In the genomic region with DNA sequence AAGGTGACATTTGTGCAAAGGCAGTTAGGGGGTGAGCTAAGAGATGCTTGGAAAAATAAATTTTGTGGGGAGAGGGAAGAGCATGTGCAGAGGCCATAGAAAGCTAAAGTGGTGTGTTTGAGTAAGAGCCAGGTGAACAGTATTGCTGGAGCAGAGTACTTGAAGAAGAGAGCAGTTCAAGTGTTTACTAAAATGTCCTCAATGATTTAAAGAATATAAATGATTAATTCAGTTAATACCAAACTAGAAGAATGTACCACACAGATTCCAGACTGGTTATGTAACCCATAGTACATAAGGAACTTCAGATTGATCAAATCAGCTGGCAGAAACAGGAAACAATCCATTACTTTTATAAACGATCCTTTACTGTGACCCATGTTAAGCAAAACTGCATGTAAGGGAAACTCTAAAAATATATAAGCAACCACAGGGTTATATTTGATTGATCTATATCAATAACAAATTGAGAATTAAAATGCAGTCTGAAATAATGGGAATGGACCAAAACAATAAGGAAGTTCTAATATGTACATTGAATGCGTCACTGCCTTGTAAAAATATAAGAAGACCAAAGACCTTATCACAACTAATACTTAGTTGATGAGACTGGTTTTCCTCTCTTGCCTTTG, we compare ENCODE assay signal across 22 cellular contexts.
DNase-seq lines count a peak whose midpoint lies in the region; ATAC-seq, FAIRE-seq and TF ChIP-seq lines count a peak whose summit lies in the region.
"Had no signal": no experiment of that assay in that cellular context is flagged by ENCODE, and none has a peak within 500 bp of the region (broad histone marks: within the 10 kb centered on the region; RNA-seq: fewer than 3 reads in every experiment).

No MANE protein-coding gene starts in this region.

- 15% methylated on average over 2 of the region's 2 CpGs for WGBS in right lobe of liver (ENCODE audit: insufficient coverage, low coverage, low lambda C conversion rate, missing lambda C conversion rate)

- 0 out of 2 replicates have a peak overlapping the region, but pooled peaks have one; percentile 9 for H3K27ac ChIP-seq in Karpas-422 (ENCODE audit: low read length)
- H3K27ac ChIP-seq in right lobe of liver: peak overlapping the region in 1 of 3 donors; percentile 24

- H3K79me2 ChIP-seq in Karpas-422 (ENCODE audit: low read length): peaks cover 78% of the 10 kb centered on the region

- H3K4me3 Mint-ChIP-seq in T-cell: no peak overlapping the region
- H3K4me3 Mint-ChIP-seq: activated naive CD4-positive, alpha-beta T cell treated with anti-CD3 and anti-CD28 coated beads, Interleukin-2, amount 50 U/mL, for 24 hours; activated T-cell treated with anti-CD3 and anti-CD28 coated beads, Interleukin-2, amount 50 U/mL, for 4 hours; CD8-positive, alpha-beta T cell had no signal

- no peak for TF ChIP-seq POLR2A in right lobe of liver (IDR thresholded peaks at IDR 0.05)
- TF ChIP-seq POLR2A in GM12892 (IDR thresholded peaks at IDR 0.05; ENCODE audit: low read depth, low read length): no peak

- POLR2A ChIA-PET in T-cell (lab: Charles Lee): no interaction called here

- TF ChIP-seq CTCF in AG10803 (conservative IDR thresholded peaks at IDR 0.05; ENCODE audit: low read length): no peak
- no peak for TF ChIP-seq CTCF in choroid plexus epithelial cell (conservative IDR thresholded peaks at IDR 0.05; ENCODE audit: low read depth, low read length)
- TF ChIP-seq CTCF in right lobe of liver (IDR thresholded peaks at IDR 0.05): no peak

- peak; percentile 5 for DNase-seq in AG10803 (ENCODE audit: low read depth)
- DNase-seq in Karpas-422: no peak
- DNase-seq in choroid plexus epithelial cell (ENCODE audit: low read depth): peak; percentile 23
- no peak for DNase-seq in right lobe of liver
- DNase-seq in NCI-H446 (lab: John Stamatoyannopoulos, UW): no peak
- no peak for DNase-seq in LoVo (ENCODE audit: low spot score)
- DNase-seq in T-cell: no peak
- DNase-seq in GM12892 (ENCODE audit: insufficient read length): no peak
- DNase-seq: activated CD4-positive, alpha-beta T cell treated with anti-CD3 and anti-CD28 coated beads, Interleukin-2, amount 50 U/mL, for 48 hours; activated T-cell treated with anti-CD3 and anti-CD28 coated beads, Interleukin-2, amount 50 U/mL, for 4 hours; CD8-positive, alpha-beta T cell; head of caudate nucleus; mucosa of descending colon; NCI-H146; NCI-H524 treated with DMSO at 0.1 percent for 48 hours; occipital lobe; stimulated activated CD4-positive, alpha-beta T cell treated with anti-CD3 and anti-CD28 coated beads, Interleukin-2, amount 100 ng/mL, for 48 hours; substantia nigra had no signal

- no peaks in the 10 kb centered on the region for H3K27me3 ChIP-seq in Karpas-422 (ENCODE audit: low read length)
- H3K27me3 ChIP-seq in right lobe of liver: no peaks in the 10 kb centered on the region

- H3K4me1 Mint-ChIP-seq in T-cell: no peaks in the 10 kb centered on the region
- H3K4me1 Mint-ChIP-seq: activated naive CD4-positive, alpha-beta T cell treated with anti-CD3 and anti-CD28 coated beads, Interleukin-2, amount 50 U/mL, for 24 hours had no signal

- ATAC-seq in right lobe of liver (peak; percentile 47 to 87 (median 54)), T-cell (replicated peaks in 1 of 4) (no peak)
- ATAC-seq: activated T-cell treated with anti-CD3 and anti-CD28 coated beads, Interleukin-2, amount 50 U/mL, for 4 hours; CD8-positive, alpha-beta T cell; HCT116; mucosa of descending colon; Panc1 had no signal

- H3K36me3 ChIP-seq in Karpas-422 (ENCODE audit: insufficient read depth, low read length): no peaks in the 10 kb centered on the region
- H3K36me3 ChIP-seq in right lobe of liver: no peaks in the 10 kb centered on the region

- H3K36me3 Mint-ChIP-seq in T-cell: peaks cover 42% of the 10 kb centered on the region

- H3K4me1 ChIP-seq in Karpas-422 (ENCODE audit: low read length): peaks cover 32% of the 10 kb centered on the region
- peaks cover 0 to 9% (median 4%) of the 10 kb centered on the region in 4 donors for H3K4me1 ChIP-seq in right lobe of liver

- CTCF ChIA-PET in T-cell (lab: Charles Lee): no interaction called here

- no peaks in the 10 kb centered on the region for H3K9me2 ChIP-seq in Karpas-422 (replicated peaks; ENCODE audit: insufficient read depth, low read length)

- intact Hi-C loops in right lobe of liver (cut with DNase I): no loop called here

- H3K27ac Mint-ChIP-seq in T-cell: no peak overlapping the region
- H3K27ac Mint-ChIP-seq: activated naive CD4-positive, alpha-beta T cell treated with anti-CD3 and anti-CD28 coated beads, Interleukin-2, amount 50 U/mL, for 24 hours; CD8-positive, alpha-beta T cell had no signal

- no peaks in the 10 kb centered on the region for H3K9me3 ChIP-seq in Karpas-422 (ENCODE audit: low read length)
- H3K9me3 ChIP-seq in right lobe of liver: no peaks in the 10 kb centered on the region
- H3K9me3 ChIP-seq: mucosa of descending colon had no signal

- no peaks in the 10 kb centered on the region for H3K9me3 Mint-ChIP-seq in T-cell
- H3K9me3 Mint-ChIP-seq: activated T-cell treated with anti-CD3 and anti-CD28 coated beads, Interleukin-2, amount 50 U/mL, for 4 hours; CD8-positive, alpha-beta T cell had no signal

- H3K9ac ChIP-seq in Karpas-422 (ENCODE audit: low read length): no peak overlapping the region

- no peak overlapping the region for H2AFZ ChIP-seq in Karpas-422 (ENCODE audit: low read length)

- no peak for FAIRE-seq in GM12892 (lab: Jason Lieb, UNC)
- FAIRE-seq: islet of Langerhans had no signal

- no peaks in the 10 kb centered on the region for H3K27me3 Mint-ChIP-seq in T-cell
- H3K27me3 Mint-ChIP-seq: activated naive CD4-positive, alpha-beta T cell treated with anti-CD3 and anti-CD28 coated beads, Interleukin-2, amount 50 U/mL, for 24 hours had no signal

- no peaks in the 10 kb centered on the region for H4K20me1 ChIP-seq in Karpas-422 (ENCODE audit: insufficient read depth, low read depth, low read length)

- H3K4me2 ChIP-seq in Karpas-422 (ENCODE audit: low read depth, low read length, poor library complexity, severe bottlenecking): no peak overlapping the region

- H3K4me3 ChIP-seq in AG10803 (ENCODE audit: low read length) (no peak overlapping the region), Karpas-422 (ENCODE audit: low read length) (no peak overlapping the region), choroid plexus epithelial cell (ENCODE audit: low read depth, low read length) (no peak overlapping the region), right lobe of liver (no peak overlapping the region)
- H3K4me3 ChIP-seq: mucosa of descending colon had no signal

Comparison
In these comparisons a context has a peak if more than half of its experiments do, and no peak if none do; other contexts are left out.
1. DNase-seq: peak in AG10803 (single experiment) and choroid plexus epithelial cell (single experiment); none in Karpas-422 (single experiment), right lobe of liver (0 of 3), NCI-H446 (0 of 2), LoVo (single experiment), T-cell (0 of 34) and GM12892 (single experiment).
2. ATAC-seq: peak in right lobe of liver (4 of 4); none in T-cell (0 of 4).